ENCODE assay signal across 9 cellular contexts in the genomic region with DNA sequence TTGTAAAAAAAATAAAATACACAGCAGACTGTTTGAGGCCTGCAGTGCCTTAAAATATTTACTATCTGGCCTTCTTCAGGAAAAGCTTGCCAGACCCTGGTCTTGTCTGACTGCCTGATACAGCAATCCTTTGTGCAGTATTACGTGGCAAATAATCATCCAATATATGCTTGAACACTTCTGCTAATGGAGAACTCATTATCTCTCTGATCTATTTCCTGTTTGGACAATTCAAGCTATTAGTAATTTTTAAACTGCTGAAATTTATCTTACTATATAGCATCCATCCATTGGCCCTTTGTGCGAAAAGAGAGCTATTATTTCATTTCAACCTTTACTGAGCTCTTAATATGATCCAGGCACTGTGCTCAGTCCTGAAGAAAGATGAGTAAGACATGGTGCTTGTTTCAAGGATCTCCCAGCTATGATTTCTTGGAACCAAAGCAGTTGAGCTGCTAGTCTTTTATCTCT. TPM values are rescaled to one million over a fixed set of nuclear protein-coding genes. Genes with fewer than 3 reads are reported as not detected.
DNase-seq lines count a peak whose midpoint lies in the region; ATAC-seq, FAIRE-seq and TF ChIP-seq lines count a peak whose summit lies in the region.
"Had no signal": no experiment of that assay in that cellular context is flagged by ENCODE, and none has a peak within 500 bp of the region (broad histone marks: within the 10 kb centered on the region; RNA-seq: fewer than 3 reads in every experiment).

No MANE protein-coding gene starts in this region.

- peak overlapping the region; percentile 81 for H3K4me3 Mint-ChIP-seq in activated B cell treated with CpG ODN at 0.5 μM for 24 hours
- H3K4me3 Mint-ChIP-seq in activated naive CD4-positive, alpha-beta T cell treated with anti-CD3 and anti-CD28 coated beads, Interleukin-2, amount 10 ng/mL, durations not matched to agents 7 days and 5 days: no peak overlapping the region
- H3K4me3 Mint-ChIP-seq: nephron progenitor cell had no signal

- H3K9ac ChIP-seq in HepG2 (ENCODE audit: insufficient read depth, low read depth, low read length): no peak overlapping the region

- no peak for TF ChIP-seq RAD21 in HepG2 (CRISPR knock-in tag; IDR thresholded peaks at IDR 0.05)

- peaks cover 57% of the 10 kb centered on the region for H3K4me1 Mint-ChIP-seq in activated B cell treated with CpG ODN at 0.5 μM for 24 hours
- peaks cover 56% of the 10 kb centered on the region for H3K4me1 Mint-ChIP-seq in activated naive CD4-positive, alpha-beta T cell treated with anti-CD3 and anti-CD28 coated beads, Interleukin-2, amount 10 ng/mL, durations not matched to agents 7 days and 5 days

- ATAC-seq in right lobe of liver: no peak
- ATAC-seq in HepG2: no peak
- no peak for ATAC-seq in activated B cell treated with CpG ODN at 0.5 μM for 24 hours (ENCODE audit: low read depth)
- no peak for ATAC-seq in GM21737 (IDR thresholded peaks at IDR 0.05; ENCODE audit: unreplicated experiment)
- no peak for ATAC-seq in GM19397 (IDR thresholded peaks at IDR 0.05; ENCODE audit: unreplicated experiment)

- H4K20me1 ChIP-seq in HepG2 (ENCODE audit: insufficient read depth, low read length) (no peaks in the 10 kb centered on the region), hepatocyte (ENCODE audit: insufficient read depth, poor library complexity, severe bottlenecking) (no peaks in the 10 kb centered on the region)

- peaks cover 0 to 2% (median 0%) of the 10 kb centered on the region in 4 donors for H3K36me3 ChIP-seq in right lobe of liver
- H3K36me3 ChIP-seq in HepG2 (replicated peaks in 1 of 2; ENCODE audit: control insufficient read depth in 1 of 2, insufficient read depth in 2 of 2, low read length in 2 of 2): peaks cover 0 to 6% of the 10 kb centered on the region in 2 experiments; a peak in 2 of 5 replicates
- no peaks in the 10 kb centered on the region for H3K36me3 ChIP-seq in hepatocyte (replicated peaks; ENCODE audit: insufficient read depth, low read depth)
- no peaks in the 10 kb centered on the region for H3K36me3 ChIP-seq in vagina

- H3K9me3 ChIP-seq in right lobe of liver (no peaks in the 10 kb centered on the region), HepG2 (ENCODE audit: low read length) (no peaks in the 10 kb centered on the region), hepatocyte (ENCODE audit: low read depth) (no peaks in the 10 kb centered on the region), vagina (no peaks in the 10 kb centered on the region)

- no peak overlapping the region for H3K4me2 ChIP-seq in HepG2 (ENCODE audit: low read depth, low read length)
- peak overlapping the region; percentile 12 for H3K4me2 ChIP-seq in hepatocyte

- no peak for DNase-seq in right lobe of liver
- DNase-seq in HepG2 (ENCODE audit: low spot score): no peak
- no peak for DNase-seq in activated B cell treated with CpG ODN at 0.5 μM for 24 hours
- DNase-seq in hepatocyte (ENCODE audit: low spot score): no peak
- DNase-seq in vagina (ENCODE audit: extremely low spot score in 2 of 2): no peak
- DNase-seq in activated naive CD4-positive, alpha-beta T cell treated with anti-CD3 and anti-CD28 coated beads, Interleukin-2, amount 10 ng/mL, durations not matched to agents 7 days and 5 days: no peak
- DNase-seq: nephron progenitor cell had no signal

- H3K79me2 ChIP-seq in HepG2 (ENCODE audit: insufficient read depth, low read length) (no peaks in the 10 kb centered on the region), hepatocyte (peaks cover 7% of the 10 kb centered on the region)

- TF ChIP-seq POLR2A in right lobe of liver (IDR thresholded peaks at IDR 0.05) (no peak), HepG2 (IDR thresholded peaks at IDR 0.05; ENCODE audit: insufficient read depth in 1 of 2, low read depth in 2 of 2, low read length in 2 of 2) (no peak), vagina (IDR thresholded peaks at IDR 0.05) (no peak)

- H3K9me3 Mint-ChIP-seq in activated B cell treated with CpG ODN at 0.5 μM for 24 hours: no peaks in the 10 kb centered on the region
- no peaks in the 10 kb centered on the region for H3K9me3 Mint-ChIP-seq in activated naive CD4-positive, alpha-beta T cell treated with anti-CD3 and anti-CD28 coated beads, Interleukin-2, amount 10 ng/mL, durations not matched to agents 7 days and 5 days
- H3K9me3 Mint-ChIP-seq: nephron progenitor cell had no signal

- TF ChIP-seq CTCF in right lobe of liver (IDR thresholded peaks at IDR 0.05): no peak
- no peak for TF ChIP-seq CTCF in HepG2 (CRISPR knock-in tag; IDR thresholded peaks at IDR 0.05)
- TF ChIP-seq CTCF in activated B cell treated with CpG ODN at 0.5 μM for 24 hours (IDR thresholded peaks at IDR 0.05): no peak
- TF ChIP-seq CTCF in hepatocyte (IDR thresholded peaks at IDR 0.05; ENCODE audit: poor library complexity): no peak
- TF ChIP-seq CTCF in vagina (IDR thresholded peaks at IDR 0.05): no peak

- H3K36me3 Mint-ChIP-seq in activated B cell treated with CpG ODN at 0.5 μM for 24 hours (ENCODE audit: low read depth): peaks cover 29% of the 10 kb centered on the region
- H3K36me3 Mint-ChIP-seq in activated naive CD4-positive, alpha-beta T cell treated with anti-CD3 and anti-CD28 coated beads, Interleukin-2, amount 10 ng/mL, durations not matched to agents 7 days and 5 days: peaks cover 36% of the 10 kb centered on the region

- WGBS in right lobe of liver (ENCODE audit: insufficient coverage, low coverage, low lambda C conversion rate, missing lambda C conversion rate): 70% methylated on average over 2 of the region's 2 CpGs
- 97% methylated on average over 2 of the region's 2 CpGs for WGBS in HepG2 (ENCODE audit: low lambda C conversion rate)
- 57% methylated on average over 2 of the region's 2 CpGs for WGBS in hepatocyte (ENCODE audit: low lambda C conversion rate, missing lambda C conversion rate)

- FAIRE-seq in HepG2 (lab: Jason Lieb, UNC): no peak

- POLR2A ChIA-PET in HepG2 (lab: Yijun Ruan, JAX) (interaction anchor here (0.8 to 2.6 kb wide), 2 partner anchors 13 to 16 kb away, joined by 4 to 9 read pairs; a partner anchor contains a TSS), activated B cell treated with CpG ODN at 0.5 μM for 24 hours (lab: Charles Lee) (interaction anchor here (0.7 to 12.2 kb wide), 10 partner anchors 9 to 1639 kb away, joined by 3 to 237 read pairs (median 4); a partner anchor contains a TSS)

- H3K9me2 ChIP-seq in hepatocyte (replicated peaks; ENCODE audit: insufficient read depth): no peaks in the 10 kb centered on the region

- CTCF ChIA-PET in HepG2 (lab: Yijun Ruan, JAX; ENCODE audit: low intra/inter-chr PET ratio, low total read pairs): no interaction called here
- CTCF ChIA-PET in activated B cell treated with CpG ODN at 0.5 μM for 24 hours (lab: Charles Lee): interaction anchor here (1.3 to 2.4 kb wide), 3 partner anchors 9 to 46 kb away, joined by 3 to 21 read pairs (median 11); a partner anchor contains a TSS
- CTCF ChIA-PET in activated naive CD4-positive, alpha-beta T cell treated with anti-CD3 and anti-CD28 coated beads, Interleukin-2, amount 10 ng/mL, durations not matched to agents 7 days and 5 days (lab: Charles Lee): interaction anchor here (0.7 to 1.3 kb wide), 2 partner anchors 9 to 405 kb away, joined by 3 to 4 read pairs; no protein-coding TSS in a partner anchor

- intact Hi-C loops in right lobe of liver (cut with DNase I) (no loop called here), HepG2 (cut with micrococcal nuclease; ENCODE audit: unreplicated experiment) (no loop called here), activated B cell treated with CpG ODN at 0.5 μM for 24 hours (cut with micrococcal nuclease) (loop anchor here (2.0 to 5.0 kb wide), 4 partner anchors 17 to 355 kb away; a partner anchor contains a TSS), vagina (cut with DNase I) (no loop called here)

- no TSS peak for BruUV-seq in HepG2 (replicated peaks; lab: Mats Ljungman, UMichigan)

- H3K4me1 ChIP-seq in right lobe of liver (peaks cover 0 to 4% (median 0%) of the 10 kb centered on the region in 4 donors), HepG2 (ENCODE audit: insufficient read depth, low read length) (peaks cover 8% of the 10 kb centered on the region; the same call in 1 of the 2 replicates), hepatocyte (ENCODE audit: insufficient read depth) (peaks cover 16% of the 10 kb centered on the region), vagina (peaks cover 42% of the 10 kb centered on the region)

- H2AFZ ChIP-seq in HepG2 (ENCODE audit: low read length): no peak overlapping the region
- H2AFZ ChIP-seq in hepatocyte: no peak overlapping the region

- in situ Hi-C loops in HepG2 (cut with HindIII; ENCODE audit: extremely low pct_ligation_motif_present, low pct_unique_long_range_greater_than_20kb): no loop called here

- H3K27me3 Mint-ChIP-seq in activated B cell treated with CpG ODN at 0.5 μM for 24 hours: no peaks in the 10 kb centered on the region
- no peaks in the 10 kb centered on the region for H3K27me3 Mint-ChIP-seq in activated naive CD4-positive, alpha-beta T cell treated with anti-CD3 and anti-CD28 coated beads, Interleukin-2, amount 10 ng/mL, durations not matched to agents 7 days and 5 days

- TF ChIP-seq EP300 in HepG2 (IDR thresholded peaks at IDR 0.05; ENCODE audit: low read depth in 2 of 2, low read length in 2 of 2) (no peak), HepG2 (CRISPR knock-in tag; IDR thresholded peaks at IDR 0.05; ENCODE audit: borderline replicate concordance) (no peak)

- H3K27me3 ChIP-seq in right lobe of liver: no peaks in the 10 kb centered on the region
- H3K27me3 ChIP-seq in HepG2 (ENCODE audit: control insufficient read depth in 1 of 2, insufficient read depth in 2 of 2, low read length in 2 of 2): no peaks in the 10 kb centered on the region
- H3K27me3 ChIP-seq in hepatocyte: no peaks in the 10 kb centered on the region
- no peaks in the 10 kb centered on the region for H3K27me3 ChIP-seq in vagina

- H3K4me3 ChIP-seq in right lobe of liver: no peak overlapping the region
- no peak overlapping the region for H3K4me3 ChIP-seq in HepG2 (replicated peaks in 1 of 3; ENCODE audit: insufficient read depth in 1 of 3, low read depth in 2 of 3, low read length in 3 of 3)
- H3K4me3 ChIP-seq in hepatocyte: no peak overlapping the region
- no peak overlapping the region for H3K4me3 ChIP-seq in vagina

- H3K27ac Mint-ChIP-seq in activated B cell treated with CpG ODN at 0.5 μM for 24 hours: peak overlapping the region; percentile 99
- no peak overlapping the region for H3K27ac Mint-ChIP-seq in activated naive CD4-positive, alpha-beta T cell treated with anti-CD3 and anti-CD28 coated beads, Interleukin-2, amount 10 ng/mL, durations not matched to agents 7 days and 5 days
- H3K27ac Mint-ChIP-seq: nephron progenitor cell had no signal

- H3K27ac ChIP-seq in right lobe of liver: peak overlapping the region in 2 of 3 donors; percentile 67 to 74
- H3K27ac ChIP-seq in HepG2 (ENCODE audit: extremely low read length, insufficient read depth, low read length): no peak overlapping the region
- peak overlapping the region; percentile 84 for H3K27ac ChIP-seq in hepatocyte
- H3K27ac ChIP-seq in vagina: peak overlapping the region; percentile 73

RNA-seq across cellular contexts. Expression of a gene that starts 15.9 kb away (rescaled TPM):
- total RNA-seq in right lobe of liver: 10 to 100 TPM; 13.6 to 21.1 (median 15.8) TPM
- total RNA-seq in HepG2 (2016; rRNA removed; fragmentation: Illumina TruSeq; extraction: Trizol): 22.1 and 31.4 TPM in 2 replicates
- 15.8 and 23.9 TPM in 2 replicates for total RNA-seq in HepG2 (2016; cell fraction: cytosol; rRNA removed; fragmentation: Illumina TruSeq; extraction: Trizol; ENCODE audit: low read depth)
- 23.4 and 25.5 TPM in 2 replicates for total RNA-seq in HepG2 (2016; cell fraction: insoluble cytoplasmic fraction; rRNA removed; fragmentation: Illumina TruSeq; extraction: Trizol)
- 12.2 and 17.6 TPM in 2 replicates for total RNA-seq in HepG2 (2016; cell fraction: membrane; rRNA removed; fragmentation: Illumina TruSeq; extraction: Trizol)
- 30.5 and 30.8 TPM in 2 replicates for total RNA-seq in HepG2 (2016; cell fraction: nucleus; rRNA removed; fragmentation: Illumina TruSeq; extraction: Trizol)
- polyA plus RNA-seq in HepG2 (2011; rRNA removed): 7.8 and 7.9 TPM in 2 replicates
- polyA plus RNA-seq in HepG2 (2011; cell fraction: cytosol; rRNA removed): 8.6 and 9.9 TPM in 2 replicates
- polyA plus RNA-seq in HepG2 (2011; cell fraction: nucleus; rRNA removed): 8.8 and 12.1 TPM in 2 replicates
- polyA plus RNA-seq in HepG2 (2012): 7.2 and 9.9 TPM in 2 replicates
- 3.6 and 4.5 TPM in 2 replicates for polyA plus RNA-seq in HepG2 (2016; cell fraction: cytosol; fragmentation: Illumina TruSeq; extraction: Trizol; ENCODE audit: low read depth)
- polyA plus RNA-seq in HepG2 (2016; cell fraction: insoluble cytoplasmic fraction; fragmentation: Illumina TruSeq; extraction: Trizol; ENCODE audit: low read depth): 17.1 and 17.3 TPM in 2 replicates
- polyA plus RNA-seq in HepG2 (2016; cell fraction: membrane; fragmentation: Illumina TruSeq; extraction: Trizol; ENCODE audit: low read depth): 5.1 and 5.2 TPM in 2 replicates
- 6.9 and 8.1 TPM in 2 replicates for polyA plus RNA-seq in HepG2 (2016; cell fraction: nucleus; fragmentation: Illumina TruSeq; extraction: Trizol; ENCODE audit: insufficient read depth, low read depth)
- polyA minus RNA-seq in HepG2 (2011; rRNA and poly(A)+ RNA removed; ENCODE audit: low replicate concordance): 20.6 and 45.9 TPM in 2 replicates
- 9.0 and 9.6 TPM in 2 replicates for polyA minus RNA-seq in HepG2 (2011; cell fraction: cytosol; rRNA and poly(A)+ RNA removed)
- polyA minus RNA-seq in HepG2 (2011; cell fraction: nucleus; rRNA and poly(A)+ RNA removed): 28.8 and 42.5 TPM in 2 replicates
- total RNA-seq in activated B cell treated with CpG ODN at 0.5 μM for 24 hours: 49.0 and 51.7 TPM in 2 replicates
- 20.8 and 38.6 TPM in 2 replicates for total RNA-seq in hepatocyte
- polyA plus RNA-seq in hepatocyte: 18.4 and 29.0 TPM in 2 replicates
- total RNA-seq in vagina: 55.0 TPM
